Comparison of ENCODE assay signal across 26 cellular contexts in the genomic region with DNA sequence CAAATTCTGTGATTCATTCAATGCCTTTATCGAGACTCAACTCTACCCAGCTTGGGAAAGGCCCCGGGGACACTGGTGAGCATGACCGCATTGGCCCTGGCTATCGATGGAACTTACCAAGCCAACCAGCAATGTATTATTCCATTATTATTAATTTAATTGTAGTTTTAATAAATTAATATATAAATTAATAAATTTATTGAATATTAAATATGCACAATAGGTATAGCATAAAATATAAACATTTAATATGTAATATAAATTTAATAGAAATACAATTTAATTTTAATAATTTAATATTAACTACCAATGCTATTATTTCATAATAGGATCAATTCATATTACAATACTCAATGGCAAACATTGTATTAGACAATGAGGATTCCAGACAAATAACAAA.
"Had no signal": no experiment of that assay in that cellular context is flagged by ENCODE, and none has a peak within 500 bp of the region (broad histone marks: within the 10 kb centered on the region; RNA-seq: fewer than 3 reads in every experiment).

No MANE protein-coding gene starts in this region.

- H3K9me3 Mint-ChIP-seq: immature natural killer cell; nephron progenitor cell; stimulated activated naive CD8-positive, alpha-beta T cell treated with anti-CD3 and anti-CD28 coated beads, Interleukin-15, Interleukin-2, amounts not matched to agents 100 ng/mL and 50 ng/mL, for 24 hours had no signal

- H3K36me3 ChIP-seq: neural progenitor cell, neutrophil, right atrium auricular region, right lobe of liver, suprapubic skin, thoracic aorta, tibial artery, upper lobe of right lung had no signal

- H3K36me3 Mint-ChIP-seq: neural progenitor cell had no signal

- H3K27me3 Mint-ChIP-seq: stimulated activated naive B cell treated with anti-CD40 and anti-IgM and Interleukin-4, amounts not matched to agents 10 μg/mL and 1 μg/mL and 100 μg/mL, for 72 hours; stimulated activated naive CD8-positive, alpha-beta T cell treated with anti-CD3 and anti-CD28 coated beads, Interleukin-15, Interleukin-2, amounts not matched to agents 100 ng/mL and 50 ng/mL, for 24 hours had no signal

- H3K4me1 ChIP-seq: neural progenitor cell, right lobe of liver, suprapubic skin, tibial artery, upper lobe of right lung had no signal

- ATAC-seq: mucosa of descending colon; naive thymus-derived CD4-positive, alpha-beta T cell; right lobe of liver; stimulated activated naive B cell treated with anti-CD40 and anti-IgM and Interleukin-4, amounts not matched to agents 10 μg/mL and 1 μg/mL and 100 μg/mL, for 72 hours; upper lobe of right lung had no signal

- H3K4me3 Mint-ChIP-seq: immature natural killer cell; naive thymus-derived CD4-positive, alpha-beta T cell; nephron progenitor cell; neural progenitor cell; stimulated activated naive B cell treated with anti-CD40 and anti-IgM and Interleukin-4, amounts not matched to agents 10 μg/mL and 1 μg/mL and 100 μg/mL, for 72 hours; stimulated activated naive CD8-positive, alpha-beta T cell treated with anti-CD3 and anti-CD28 coated beads, Interleukin-15, Interleukin-2, amounts not matched to agents 100 ng/mL and 50 ng/mL, for 24 hours had no signal

- H3K27me3 ChIP-seq: neural progenitor cell, neutrophil, right atrium auricular region, right lobe of liver, suprapubic skin, tibial artery, upper lobe of right lung had no signal

- H3K27ac ChIP-seq: left ventricle myocardium inferior, neural progenitor cell, neutrophil, right atrium auricular region, right lobe of liver, suprapubic skin, thoracic aorta, tibial artery, upper lobe of right lung had no signal

- H3K9ac ChIP-seq: neural progenitor cell had no signal

- H3K4me3 ChIP-seq: left ventricle myocardium inferior, lung, mucosa of descending colon, neural progenitor cell, right atrium auricular region, right lobe of liver, smooth muscle cell, suprapubic skin, thoracic aorta, tibial artery, upper lobe of right lung had no signal

- H3K9me3 ChIP-seq: left ventricle myocardium inferior, mucosa of descending colon, neutrophil, right atrium auricular region, right lobe of liver, suprapubic skin, thoracic aorta, tibial artery, upper lobe of right lung had no signal

- DNase-seq: immature natural killer cell; left ventricle myocardium inferior; mesendoderm; mucosa of descending colon; naive thymus-derived CD4-positive, alpha-beta T cell; nephron progenitor cell; occipital lobe; right lobe of liver; stimulated activated CD4-positive, alpha-beta T cell treated with anti-CD3 and anti-CD28 coated beads, Interleukin-1b, Interleukin-23, amount 100 ng/mL, for 48 hours; stimulated activated CD4-positive, alpha-beta T cell treated with anti-CD3 and anti-CD28 coated beads, Interleukin-2, amount 100 ng/mL, for 48 hours; stimulated activated CD4-positive, alpha-beta T cell treated with anti-CD3 and anti-CD28 coated beads, Interleukin-4, amount 100 ng/mL, for 4 hours; stimulated activated CD8-positive, alpha-beta memory T cell treated with anti-CD3 and anti-CD28 coated beads, Interleukin-4, amount 100 ng/mL, for 48 hours; stimulated activated naive B cell treated with anti-CD40 and anti-IgM and Interleukin-4, amounts not matched to agents 10 μg/mL and 1 μg/mL and 100 μg/mL, for 72 hours; trophoblast cell; upper lobe of right lung had no signal

- H3K4me1 Mint-ChIP-seq: naive thymus-derived CD4-positive, alpha-beta T cell; neural progenitor cell had no signal

- H3K27ac Mint-ChIP-seq: immature natural killer cell; neural progenitor cell; progenitor cell of endocrine pancreas; stimulated activated naive CD8-positive, alpha-beta T cell treated with anti-CD3 and anti-CD28 coated beads, Interleukin-15, Interleukin-2, amounts not matched to agents 100 ng/mL and 50 ng/mL, for 24 hours had no signal

- FAIRE-seq: islet of Langerhans had no signal
